In the genomic region with DNA sequence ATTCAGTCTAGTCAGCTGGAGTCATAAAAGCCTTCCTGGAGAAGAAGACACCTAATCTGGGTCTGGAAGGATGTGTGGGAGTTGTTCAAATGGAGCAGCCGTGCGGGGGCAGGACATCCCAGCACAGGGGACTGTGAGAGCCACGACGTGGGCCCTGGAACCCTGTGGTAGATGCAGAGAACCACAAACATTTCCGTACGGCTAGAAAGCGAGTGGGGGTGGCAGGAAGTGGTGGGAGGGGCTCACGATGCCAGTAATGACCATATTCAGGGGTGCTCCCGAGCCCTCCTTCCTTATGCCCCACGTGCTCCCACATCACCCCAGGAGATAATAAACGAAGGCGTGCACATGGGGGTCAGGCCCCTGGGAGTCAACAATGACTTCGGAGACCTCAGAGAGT, we compare ENCODE assay signal across 8 cellular contexts. TPM values are rescaled to one million over a fixed set of nuclear protein-coding genes. Genes with fewer than 3 reads are reported as not detected.
DNase-seq lines count a peak whose midpoint lies in the region; ATAC-seq and TF ChIP-seq lines count a peak whose summit lies in the region.

No MANE protein-coding gene starts in this region.

- no peaks in the 10 kb centered on the region for H3K9me3 ChIP-seq in CD4-positive, alpha-beta T cell (ENCODE audit: control insufficient read depth, low read length)

- CTCF ChIA-PET in CD4-positive, alpha-beta T cell (lab: Charles Lee) = interaction anchor here (1.2 to 5.2 kb wide), 4 partner anchors 13 to 41 kb away, joined by 3 to 47 read pairs (median 14); no protein-coding TSS in a partner anchor

- ATAC-seq in CD4-positive, alpha-beta T cell (ENCODE audit: poor library complexity) = peak; percentile 65
- ATAC-seq in HG03520 (IDR thresholded peaks at IDR 0.05; ENCODE audit: unreplicated experiment) = peak; percentile 49

- intact Hi-C loops in CD4-positive, alpha-beta T cell (cut with DNase I, micrococcal nuclease) = loop anchor here in 1 of 2 experiments (2.0 to 10.0 kb wide), 2 partner anchors 14 to 240 kb away; no protein-coding TSS in a partner anchor

- peaks cover 84% of the 10 kb centered on the region for H3K4me1 Mint-ChIP-seq in CD4-positive, alpha-beta T cell (ENCODE audit: low read depth)

- H3K27me3 ChIP-seq in CD4-positive, alpha-beta T cell (ENCODE audit: control insufficient read depth, insufficient read depth, low read length) = no peaks in the 10 kb centered on the region

- TF ChIP-seq CTCF in CD4-positive, alpha-beta T cell (IDR thresholded peaks at IDR 0.05) = no peak

- no peaks in the 10 kb centered on the region for H3K9me3 Mint-ChIP-seq in CD4-positive, alpha-beta T cell

- POLR2A ChIA-PET in CD4-positive, alpha-beta T cell (lab: Charles Lee) = interaction anchor here (0.7 to 2.0 kb wide), 10 partner anchors 8 to 350 kb away, joined by 3 to 16 read pairs (median 4); a partner anchor contains a TSS

- peak overlapping the region; percentile 48 for H3K27ac ChIP-seq in CD4-positive, alpha-beta T cell (ENCODE audit: low read depth, low read length)

- H3K27ac Mint-ChIP-seq in CD4-positive, alpha-beta T cell = peak overlapping the region; percentile 83

- DNase-seq in CD4-positive, alpha-beta T cell = peak; percentile 29 to 77 (median 65)
- DNase-seq in activated T-cell treated with anti-CD3 and anti-CD28 coated beads for 1 hour (ENCODE audit: low read depth) = peak; percentile 61
- DNase-seq in inferior parietal cortex (ENCODE audit: extremely low spot score) = peak; percentile 34
- peak; percentile 74 to 81 for DNase-seq in stimulated activated CD8-positive, alpha-beta memory T cell treated with anti-CD3 and anti-CD28 coated beads, Interleukin-2, amount 100 ng/mL, for 48 hours (ENCODE audit: low read depth in 2 of 2)
- DNase-seq in C1 segment of cervical spinal cord (lab: John Stamatoyannopoulos, UW) = no peak
- no peak for DNase-seq in NCI-H1105 (lab: John Stamatoyannopoulos, UW)
- DNase-seq in SIG-M5 (lab: John Stamatoyannopoulos, UW) = no peak

- H3K27me3 Mint-ChIP-seq in CD4-positive, alpha-beta T cell = no peaks in the 10 kb centered on the region

- no peaks in the 10 kb centered on the region for H3K36me3 Mint-ChIP-seq in CD4-positive, alpha-beta T cell (ENCODE audit: low read depth)

- H3K4me3 Mint-ChIP-seq in CD4-positive, alpha-beta T cell = peak overlapping the region; percentile 87

RNA-seq across cellular contexts. Expression of a gene that starts 21.0 kb away (rescaled TPM):
- 1 to 10 TPM; 1.3 TPM for total RNA-seq in CD4-positive, alpha-beta T cell

RNA-seq across cellular contexts. Expression of a gene that starts 52.1 kb away (rescaled TPM):
- under 1 TPM in 1 of 2 experiments, not detected in 1; 0.39 TPM for total RNA-seq in CD4-positive, alpha-beta T cell

Comparison
In these comparisons a context has a peak if more than half of its experiments do, and no peak if none do; other contexts are left out.
1. DNase-seq: peak in CD4-positive, alpha-beta T cell (10 of 10), activated T-cell treated with anti-CD3 and anti-CD28 coated beads for 1 hour (single experiment), inferior parietal cortex (single experiment) and stimulated activated CD8-positive, alpha-beta memory T cell treated with anti-CD3 and anti-CD28 coated beads, Interleukin-2, amount 100 ng/mL, for 48 hours (2 of 2); none in C1 segment of cervical spinal cord (0 of 14), NCI-H1105 (single experiment) and SIG-M5 (single experiment).